8 cellular contexts compared by ENCODE assay signal in the genomic region with DNA sequence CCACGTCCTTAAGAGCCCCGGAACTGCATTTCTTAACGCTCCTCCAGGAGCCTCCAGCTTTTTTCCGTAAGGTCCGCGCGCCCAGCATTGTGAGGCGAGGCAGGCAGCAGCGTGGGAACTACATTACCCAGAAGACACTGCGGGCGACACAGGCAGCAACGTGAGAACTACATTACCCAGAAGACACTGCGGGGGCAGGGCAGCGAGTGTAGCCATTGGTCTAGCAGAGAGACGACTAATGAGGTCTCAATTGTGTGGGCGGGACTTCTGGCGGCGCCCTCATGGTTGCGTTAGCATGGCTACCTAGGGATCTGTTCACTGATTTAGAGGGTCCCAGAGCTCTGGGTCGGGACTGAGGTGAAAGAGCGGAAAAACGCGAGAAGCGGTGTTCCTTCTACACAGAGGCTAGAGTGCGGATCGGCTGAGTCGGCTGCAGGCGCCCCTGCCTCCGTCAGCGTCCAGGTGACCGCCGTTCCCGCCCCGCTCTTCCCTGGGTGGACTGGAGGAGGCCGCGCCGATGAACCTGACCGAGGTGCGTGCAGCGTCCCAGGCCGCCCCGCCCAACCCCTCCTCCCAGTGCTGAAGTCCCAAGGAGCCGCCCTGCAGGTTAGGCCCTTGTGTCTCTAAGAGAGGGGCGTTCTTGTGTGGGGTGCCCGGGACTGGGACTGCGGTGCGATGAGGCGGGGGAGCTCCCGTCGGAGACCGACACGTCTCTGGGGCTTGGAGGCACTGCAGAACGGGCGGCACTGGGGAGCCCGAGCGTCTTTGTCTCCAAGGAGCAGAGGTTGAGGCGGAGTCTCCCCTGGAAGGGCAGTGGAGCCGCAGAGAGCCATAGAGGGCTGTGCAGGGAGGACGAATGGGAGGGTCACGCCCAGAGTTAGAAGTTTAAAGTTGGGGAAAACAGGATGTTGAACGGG. TPM values are rescaled to one million over a fixed set of nuclear protein-coding genes. Genes with fewer than 3 reads are reported as not detected.
DNase-seq lines count a peak whose midpoint lies in the region; ATAC-seq and TF ChIP-seq lines count a peak whose summit lies in the region.

Gene ZNF749, plus strand, starts transcription at position 264 of the 917 bp plus-strand sequence. Its CDS starts 254 bp downstream, at position 518.

- peaks cover 33% of the 10 kb centered on the region for H3K9me3 Mint-ChIP-seq in nephron

- peaks cover 16% of the 10 kb centered on the region for H3K4me1 Mint-ChIP-seq in nephron

- H3K27me3 Mint-ChIP-seq in nephron (ENCODE audit: low read depth) = no peaks in the 10 kb centered on the region

- peak within 1 kb of the TSS; percentile 69; the same call in 1 of the 2 replicates for H3K9ac ChIP-seq in MM.1S (ENCODE audit: low read length)

- peaks cover 45% of the 10 kb centered on the region for H3K79me2 ChIP-seq in MM.1S (ENCODE audit: low read length)

- H2AFZ ChIP-seq in MM.1S (ENCODE audit: low read length) = peak within 1 kb of the TSS; percentile 86

- no peaks in the 10 kb centered on the region for H4K20me1 ChIP-seq in MM.1S (ENCODE audit: insufficient read depth, low read length)

- H3K9me3 ChIP-seq in MM.1S (replicated peaks; ENCODE audit: insufficient read depth, low read length) = no peaks in the 10 kb centered on the region

- H3K36me3 ChIP-seq in MM.1S (replicated peaks; ENCODE audit: insufficient read depth, low read length) = no peaks in the 10 kb centered on the region

- peak within 1 kb of the TSS; percentile 71 to 93 (median 88) for H3K27ac Mint-ChIP-seq in nephron

- TF ChIP-seq CTCF in MM.1S (IDR thresholded peaks at IDR 0.05; ENCODE audit: low read length) (no peak), nephron (IDR thresholded peaks at IDR 0.05; ENCODE audit: unreplicated experiment in 3 of 3) (no peak)

- peak within 1 kb of the TSS; percentile 95 to 97 (median 96) for H3K4me3 Mint-ChIP-seq in nephron

- no peaks in the 10 kb centered on the region for H3K9me2 ChIP-seq in MM.1S (replicated peaks; ENCODE audit: insufficient read depth, low read length)

- H3K36me3 Mint-ChIP-seq in nephron (ENCODE audit: low read depth) = peaks cover 68% of the 10 kb centered on the region

- DNase-seq in G401 (ENCODE audit: low spot score) (peak; percentile 99), HCEC 1CT (peak; percentile 97), MM.1S (peak; percentile 99), SHP77 treated with DMSO at 0.1 percent for 48 hours (lab: John Stamatoyannopoulos, UW) (peak; percentile 96), fibroblast of the conjunctiva (ENCODE audit: low read depth) (peak; percentile 96)
- peak; percentile 94 for DNase-seq in activated effector memory CD4-positive, alpha-beta T cell treated with Interleukin-2 at 50 U/mL for 16 hours
- peak; percentile 95 for DNase-seq in stimulated activated naive CD8-positive, alpha-beta T cell treated with anti-CD3 and anti-CD28 coated beads, Interleukin-15, Interleukin-2, amounts not matched to agents 100 U/mL and 50 U/mL, for 24 hours

- peak within 1 kb of the TSS; percentile 71 for H3K4me2 ChIP-seq in MM.1S (ENCODE audit: low read depth, low read length)

- in situ Hi-C loops in G401 (cut with HindIII; ENCODE audit: low sequenced_read_pairs) = no loop called here

- H3F3A ChIP-seq in MM.1S (ENCODE audit: insufficient read depth, low read length) = no peaks in the 10 kb centered on the region

- peak within 1 kb of the TSS; percentile 85 for H3K4me3 ChIP-seq in MM.1S (ENCODE audit: low read length)

- ATAC-seq in stimulated activated naive CD8-positive, alpha-beta T cell treated with anti-CD3 and anti-CD28 coated beads, Interleukin-15, Interleukin-2, amounts not matched to agents 100 U/mL and 50 U/mL, for 24 hours = peak; percentile 99

- peaks cover 9% of the 10 kb centered on the region for H3K4me1 ChIP-seq in MM.1S (ENCODE audit: low read length)

- no peaks in the 10 kb centered on the region for H3K27me3 ChIP-seq in MM.1S (replicated peaks; ENCODE audit: insufficient read depth, low read length)

- peak within 1 kb of the TSS; percentile 51; the same call in 1 of the 2 replicates for H3K27ac ChIP-seq in MM.1S (ENCODE audit: low read length)

RNA-seq across cellular contexts. Expression of gene ZNF749, which starts in this region (rescaled TPM):
- 6.6 and 16.3 TPM in 2 replicates for total RNA-seq in G401 (2014; rRNA removed; shearing (Covaris generic))

Comparison
In these comparisons a context has a peak if more than half of its experiments do, and no peak if none do; other contexts are left out.
1. Peak in every context shown above with its lines: DNase-seq, ATAC-seq, H3K4me3 ChIP-seq and H3K27ac ChIP-seq.